In genomic region chr7:38217672-38218071, GRCh38 we compare ENCODE assay signal across 19 cellular contexts. TPM values are rescaled to one million over a fixed set of nuclear protein-coding genes. Genes with fewer than 3 reads are reported as not detected.
A peak's percentile ranks its signal among the peaks of the same experiment; 100 is the strongest.
DNase-seq lines count a peak whose midpoint lies in the region; ATAC-seq, FAIRE-seq and TF ChIP-seq lines count a peak whose summit lies in the region.
"Had no signal": no experiment of that assay in that cellular context is flagged by ENCODE, and none has a peak within 500 bp of the region (broad histone marks: within the 10 kb centered on the region; RNA-seq: fewer than 3 reads in every experiment).

No MANE protein-coding gene starts in this region.

- H3K9me3 ChIP-seq in WERI-Rb-1 (ENCODE audit: severe bottlenecking) = no peaks in the 10 kb centered on the region
- H3K9me3 ChIP-seq: gastrocnemius medialis, pancreas had no signal

- peaks cover 46% of the 10 kb centered on the region for H3K36me3 Mint-ChIP-seq in stimulated activated naive CD8-positive, alpha-beta T cell treated with anti-CD3 and anti-CD28 coated beads, Interleukin-15, Interleukin-2, amounts not matched to agents 100 ng/mL and 50 ng/mL, for 24 hours (ENCODE audit: low read depth)

- ATAC-seq in stimulated activated naive CD8-positive, alpha-beta T cell treated with anti-CD3 and anti-CD28 coated beads, Interleukin-15, Interleukin-2, amounts not matched to agents 100 U/mL and 50 U/mL, for 24 hours = no peak
- ATAC-seq in sciatic nerve = no peak
- ATAC-seq: gastrocnemius medialis, pancreas had no signal

- intact Hi-C loops in sciatic nerve (cut with DNase I) = no loop called here

- H3K4me3 ChIP-seq in WERI-Rb-1 (ENCODE audit: low read depth, low read length) = no peak overlapping the region
- H3K4me3 ChIP-seq: cardiac muscle cell, gastrocnemius medialis, pancreas had no signal

- no peaks in the 10 kb centered on the region for H3K27me3 ChIP-seq in WERI-Rb-1 (ENCODE audit: insufficient read depth, low read depth, severe bottlenecking)
- H3K27me3 ChIP-seq: cardiac muscle cell, gastrocnemius medialis, pancreas had no signal

- peak overlapping the region; percentile 1 for H3K4me3 Mint-ChIP-seq in stimulated activated naive CD8-positive, alpha-beta T cell treated with anti-CD3 and anti-CD28 coated beads, Interleukin-15, Interleukin-2, amounts not matched to agents 100 ng/mL and 50 ng/mL, for 24 hours

- no peaks in the 10 kb centered on the region for H3K27me3 Mint-ChIP-seq in stimulated activated naive CD8-positive, alpha-beta T cell treated with anti-CD3 and anti-CD28 coated beads, Interleukin-15, Interleukin-2, amounts not matched to agents 100 ng/mL and 50 ng/mL, for 24 hours

- H3K9me3 Mint-ChIP-seq in stimulated activated naive CD8-positive, alpha-beta T cell treated with anti-CD3 and anti-CD28 coated beads, Interleukin-15, Interleukin-2, amounts not matched to agents 100 ng/mL and 50 ng/mL, for 24 hours = no peaks in the 10 kb centered on the region

- no peak for DNase-seq in stimulated activated naive CD8-positive, alpha-beta T cell treated with anti-CD3 and anti-CD28 coated beads, Interleukin-15, Interleukin-2, amounts not matched to agents 100 U/mL and 50 U/mL, for 24 hours
- DNase-seq in WERI-Rb-1 = peak; percentile 61
- no peak for DNase-seq in activated gamma-delta T cell (lab: John Stamatoyannopoulos, UW)
- DNase-seq in sciatic nerve (ENCODE audit: low spot score) = no peak
- no peak for DNase-seq in DMS153 treated with DMSO at 0.1 percent for 48 hours (lab: John Stamatoyannopoulos, UW; ENCODE audit: unreplicated experiment)
- DNase-seq: activated CD8-positive, alpha-beta memory T cell treated with anti-CD3 and anti-CD28 coated beads for 24 hours; activated effector memory CD4-positive, alpha-beta T cell treated with Interleukin-2 at 50 U/mL for 16 hours; amniotic stem cell; COR-L47; EL; gastrocnemius medialis; Karpas-422; NCI-H1048; NCI-H1930; NCI-H226; pancreas had no signal

- no peak for TF ChIP-seq CTCF in WERI-Rb-1 (IDR thresholded peaks at IDR 0.05; ENCODE audit: low read depth, low read length)

- peaks cover 58% of the 10 kb centered on the region for H3K4me1 Mint-ChIP-seq in stimulated activated naive CD8-positive, alpha-beta T cell treated with anti-CD3 and anti-CD28 coated beads, Interleukin-15, Interleukin-2, amounts not matched to agents 100 ng/mL and 50 ng/mL, for 24 hours (ENCODE audit: low read depth)

- FAIRE-seq in islet of Langerhans (lab: Jason Lieb, UNC) = peak; percentile 55
- FAIRE-seq: pancreas had no signal

- H3K36me3 ChIP-seq in WERI-Rb-1 = peaks cover 46% of the 10 kb centered on the region

- peak overlapping the region; percentile 29 for H3K27ac ChIP-seq in WERI-Rb-1
- H3K27ac ChIP-seq: cardiac muscle cell, gastrocnemius medialis, pancreas had no signal

- H3K27ac Mint-ChIP-seq in stimulated activated naive CD8-positive, alpha-beta T cell treated with anti-CD3 and anti-CD28 coated beads, Interleukin-15, Interleukin-2, amounts not matched to agents 100 ng/mL and 50 ng/mL, for 24 hours = no peak overlapping the region

RNA-seq across cellular contexts. Expression of gene STARD3NL, which starts 39.6 kb away (rescaled TPM):
- 37.7 TPM for total RNA-seq in sciatic nerve
